ENCODE assay signal across 34 cellular contexts in the genomic region with DNA sequence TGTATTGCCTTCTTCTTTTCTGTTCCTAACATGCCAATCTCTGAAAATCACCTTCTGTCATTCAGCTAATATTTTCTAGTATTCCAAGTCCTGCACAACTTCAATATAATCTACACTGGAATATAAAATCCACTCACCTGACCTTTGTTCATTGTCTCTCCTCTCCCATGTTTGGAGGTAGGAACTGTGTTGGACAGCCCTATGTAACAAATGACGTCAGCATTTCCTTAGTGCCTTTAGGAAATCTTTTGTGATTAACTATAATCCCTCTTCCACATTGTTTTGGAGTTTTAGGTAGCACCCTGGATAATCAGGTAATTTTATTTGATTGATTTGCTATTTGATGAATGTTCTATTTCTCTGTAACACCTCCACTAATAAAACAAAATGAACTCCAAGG.
"Had no signal": no experiment of that assay in that cellular context is flagged by ENCODE, and none has a peak within 500 bp of the region (broad histone marks: within the 10 kb centered on the region; RNA-seq: fewer than 3 reads in every experiment).

No MANE protein-coding gene starts in this region.

- H3K27me3 ChIP-seq: MG63 had no signal

- DNase-seq: Karpas-422, Kasumi-1, MG63, MM.1S, MV-4-11, NCI-H1048, NCI-H1092, NCI-H1092 treated with DMSO at 0.1 percent for 48 hours, NCI-H1105, NCI-H1105 treated with DMSO at 0.1 percent for 48 hours, NCI-H1417, NCI-H1417 treated with DMSO at 0.1 percent for 48 hours, NCI-H1436, NCI-H1436 treated with DMSO at 0.1 percent for 48 hours, NCI-H146, NCI-H1694, NCI-H1694 treated with DMSO at 0.1 percent for 48 hours, NCI-H187, NCI-H187 treated with DMSO at 0.1 percent for 48 hours, NCI-H1930, NCI-H2029, NCI-H2029 treated with DMSO at 0.1 percent for 48 hours, NCI-H2081, NCI-H2081 treated with DMSO at 0.1 percent for 48 hours, NCI-H2107, NCI-H2171, NCI-H2171 treated with DMSO at 0.1 percent for 48 hours, NCI-H2227 treated with DMSO at 0.1 percent for 48 hours, NCI-H226, NCI-H345, NCI-H446, NCI-H446 treated with DMSO at 0.1 percent for 48 hours, NCI-H510A, NCI-H510A treated with DMSO at 0.1 percent for 48 hours had no signal

- H3K36me3 ChIP-seq: MG63 had no signal

- H3K4me3 ChIP-seq: MG63 had no signal

- H3K9me3 ChIP-seq: MG63 had no signal
